Comparison of ENCODE assay signal across 8 cellular contexts in genomic region chr11:45803981-45804805, GRCh38. TPM values are rescaled to one million over a fixed set of nuclear protein-coding genes. Genes with fewer than 3 reads are reported as not detected.
A peak's percentile ranks its signal among the peaks of the same experiment; 100 is the strongest.
DNase-seq lines count a peak whose midpoint lies in the region; ATAC-seq and TF ChIP-seq lines count a peak whose summit lies in the region.

No MANE protein-coding gene starts in this region.

- CTCF ChIA-PET in activated CD4-positive, alpha-beta memory T cell treated with anti-CD3 and anti-CD28 coated beads, Interleukin-2, amount 10 ng/mL, durations not matched to agents 7 days and 5 days (lab: Charles Lee) = interaction anchor here (0.5 to 3.3 kb wide), 7 partner anchors 21 to 694 kb away, joined by 3 to 20 read pairs (median 5); no protein-coding TSS in a partner anchor

- peaks cover 32% of the 10 kb centered on the region for H3K4me1 Mint-ChIP-seq in HFFc6 (ENCODE audit: low read depth)
- peaks cover 37% of the 10 kb centered on the region for H3K4me1 Mint-ChIP-seq in activated CD4-positive, alpha-beta memory T cell treated with anti-CD3 and anti-CD28 coated beads, Interleukin-2, amount 10 ng/mL, durations not matched to agents 7 days and 5 days

- POLR2A ChIA-PET in activated CD4-positive, alpha-beta memory T cell treated with anti-CD3 and anti-CD28 coated beads, Interleukin-2, amount 10 ng/mL, durations not matched to agents 7 days and 5 days (lab: Charles Lee) = interaction anchor here (0.6 to 3.9 kb wide), 15 partner anchors 8 to 650 kb away, joined by 3 to 30 read pairs (median 8); partner anchors contain the start of genes CRY2 and PEX16

- intact Hi-C loops in lower lobe of right lung (cut with DNase I) = no loop called here

- H3K4me3 Mint-ChIP-seq in HFFc6 = peak overlapping the region; percentile 96
- peak overlapping the region; percentile 91 for H3K4me3 Mint-ChIP-seq in activated CD4-positive, alpha-beta memory T cell treated with anti-CD3 and anti-CD28 coated beads, Interleukin-2, amount 10 ng/mL, durations not matched to agents 7 days and 5 days

- no peak for TF ChIP-seq CTCF in HFFc6 (IDR thresholded peaks at IDR 0.05)
- no peak for TF ChIP-seq CTCF in lower lobe of right lung (IDR thresholded peaks at IDR 0.05)

- H3K27me3 Mint-ChIP-seq in HFFc6 (ENCODE audit: insufficient read depth) = peaks cover 8% of the 10 kb centered on the region
- no peaks in the 10 kb centered on the region for H3K27me3 Mint-ChIP-seq in activated CD4-positive, alpha-beta memory T cell treated with anti-CD3 and anti-CD28 coated beads, Interleukin-2, amount 10 ng/mL, durations not matched to agents 7 days and 5 days

- H3K36me3 Mint-ChIP-seq in HFFc6 (ENCODE audit: low read depth) = peaks cover 8% of the 10 kb centered on the region
- peaks cover 21% of the 10 kb centered on the region for H3K36me3 Mint-ChIP-seq in activated CD4-positive, alpha-beta memory T cell treated with anti-CD3 and anti-CD28 coated beads, Interleukin-2, amount 10 ng/mL, durations not matched to agents 7 days and 5 days (ENCODE audit: low read depth)

- peak overlapping the region; percentile 99 for H3K27ac Mint-ChIP-seq in HFFc6
- H3K27ac Mint-ChIP-seq in activated CD4-positive, alpha-beta memory T cell treated with anti-CD3 and anti-CD28 coated beads, Interleukin-2, amount 10 ng/mL, durations not matched to agents 7 days and 5 days = peak overlapping the region; percentile 79

- DNase-seq in EH (ENCODE audit: low read depth) (peak; percentile 64), HFFc6 (peak; percentile 7), NCI-H2196 treated with DMSO at 0.1 percent for 48 hours (lab: John Stamatoyannopoulos, UW; ENCODE audit: unreplicated experiment) (peak; percentile 27), ecto neural progenitor cell (ENCODE audit: low spot score) (peak; percentile 77), lower lobe of right lung (peak; percentile 92), amniotic stem cell (lab: John Stamatoyannopoulos, UW) (no peak)
- peak; percentile 70 for DNase-seq in activated CD4-positive, alpha-beta memory T cell treated with anti-CD3 and anti-CD28 coated beads, Interleukin-2, amount 10 ng/mL, durations not matched to agents 7 days and 5 days
- DNase-seq in stimulated activated CD4-positive, alpha-beta T cell treated with anti-CD3 and anti-CD28 coated beads, Interleukin-4, amount 100 ng/mL, for 4 hours = peak; percentile 52 to 66

- no peaks in the 10 kb centered on the region for H3K27me3 ChIP-seq in lower lobe of right lung (ENCODE audit: low read depth)

- H3K36me3 ChIP-seq in lower lobe of right lung = peaks cover 13% of the 10 kb centered on the region

- H3K4me1 ChIP-seq in lower lobe of right lung = peaks cover 35% of the 10 kb centered on the region

- peak overlapping the region; percentile 92 for H3K27ac ChIP-seq in lower lobe of right lung

- peak overlapping the region; percentile 90 for H3K4me3 ChIP-seq in lower lobe of right lung

- no peaks in the 10 kb centered on the region for H3K9me3 Mint-ChIP-seq in HFFc6
- no peaks in the 10 kb centered on the region for H3K9me3 Mint-ChIP-seq in activated CD4-positive, alpha-beta memory T cell treated with anti-CD3 and anti-CD28 coated beads, Interleukin-2, amount 10 ng/mL, durations not matched to agents 7 days and 5 days

- ATAC-seq in lower lobe of right lung = peak; percentile 76 to 83

- H3K9me3 ChIP-seq in lower lobe of right lung = no peaks in the 10 kb centered on the region

RNA-seq across cellular contexts. Expression of gene SLC35C1, which starts 0.8 kb away (rescaled TPM):
- total RNA-seq in HFFc6 (2021; fragmentation: NEBNext Ultra II Directional; extraction: Animal tissue kit (Norgen Biotek cat#: 25700)) = 10 to 100 TPM; 24.2 to 29.6 (median 27.4) TPM
- total RNA-seq in activated CD4-positive, alpha-beta memory T cell treated with anti-CD3 and anti-CD28 coated beads, Interleukin-2, amount 10 ng/mL, durations not matched to agents 7 days and 5 days = 10 to 100 TPM; 15.0 to 17.5 TPM
- 24.7 TPM for total RNA-seq in lower lobe of right lung

RNA-seq across cellular contexts. Expression of gene CRY2, which starts 43.1 kb away (rescaled TPM):
- 10 to 100 TPM; 12.5 to 16.4 (median 14.1) TPM for total RNA-seq in HFFc6 (2021; fragmentation: NEBNext Ultra II Directional; extraction: Animal tissue kit (Norgen Biotek cat#: 25700))
- 10 to 100 TPM; 18.4 to 22.7 TPM for total RNA-seq in activated CD4-positive, alpha-beta memory T cell treated with anti-CD3 and anti-CD28 coated beads, Interleukin-2, amount 10 ng/mL, durations not matched to agents 7 days and 5 days
- total RNA-seq in lower lobe of right lung = 62.3 TPM
